ENCODE assay signal across 25 cellular contexts in the genomic region with DNA sequence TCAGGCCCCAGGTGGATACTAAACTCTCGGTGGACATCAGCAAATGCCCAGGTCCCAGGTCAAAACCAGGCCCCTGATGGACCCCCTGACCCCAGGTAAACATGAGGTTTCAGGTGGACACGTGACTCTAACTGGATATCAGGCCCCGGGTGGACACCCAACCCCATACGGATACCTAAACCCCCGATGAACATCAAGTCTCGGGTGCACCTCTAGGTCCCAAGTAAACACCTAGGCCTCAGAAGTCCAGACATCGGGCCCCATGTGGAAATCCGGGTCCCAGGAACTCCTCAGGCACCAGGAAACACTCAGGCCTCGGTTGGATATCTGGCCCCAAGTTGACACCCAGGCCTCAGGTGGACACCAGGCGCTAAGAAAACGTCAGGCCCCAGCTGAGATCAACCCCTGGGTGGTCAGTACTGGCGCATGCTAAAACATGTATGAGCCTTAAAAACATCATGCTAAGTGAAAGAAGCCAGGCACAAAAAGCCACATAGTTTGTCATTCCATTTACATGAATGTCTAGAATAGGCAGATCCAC.
"Had no signal": no experiment of that assay in that cellular context is flagged by ENCODE, and none has a peak within 500 bp of the region (broad histone marks: within the 10 kb centered on the region; RNA-seq: fewer than 3 reads in every experiment).

No MANE protein-coding gene starts in this region.

- H3K27ac Mint-ChIP-seq: naive thymus-derived CD4-positive, alpha-beta T cell; natural killer cell; nephron; neural progenitor cell; progenitor cell of endocrine pancreas; stimulated activated effector memory CD8-positive, alpha-beta T cell treated with anti-CD3 and anti-CD28 coated beads, Interleukin-12 subunit alpha, Interleukin-12 subunit beta, amount 100 ng/mL, for 72 hours; stimulated activated naive B cell treated with anti-CD40 and anti-IgM and Interleukin-4, amounts not matched to agents 10 μg/mL and 1 μg/mL and 100 μg/mL, for 72 hours; stimulated activated naive CD8-positive, alpha-beta T cell treated with anti-CD3 and anti-CD28 coated beads, Interleukin-15, Interleukin-2, amounts not matched to agents 100 ng/mL and 50 ng/mL, for 24 hours had no signal

- H3K4me3 Mint-ChIP-seq: naive thymus-derived CD4-positive, alpha-beta T cell; natural killer cell; nephron; neural progenitor cell; stimulated activated effector memory CD8-positive, alpha-beta T cell treated with anti-CD3 and anti-CD28 coated beads, Interleukin-12 subunit alpha, Interleukin-12 subunit beta, amount 100 ng/mL, for 72 hours; stimulated activated naive B cell treated with anti-CD40 and anti-IgM and Interleukin-4, amounts not matched to agents 10 μg/mL and 1 μg/mL and 100 μg/mL, for 72 hours; stimulated activated naive CD8-positive, alpha-beta T cell treated with anti-CD3 and anti-CD28 coated beads, Interleukin-15, Interleukin-2, amounts not matched to agents 100 ng/mL and 50 ng/mL, for 24 hours had no signal

- H3K4me1 Mint-ChIP-seq: natural killer cell; stimulated activated effector memory CD8-positive, alpha-beta T cell treated with anti-CD3 and anti-CD28 coated beads, Interleukin-12 subunit alpha, Interleukin-12 subunit beta, amount 100 ng/mL, for 72 hours had no signal

- ATAC-seq: naive thymus-derived CD4-positive, alpha-beta T cell; natural killer cell; pancreas; psoas muscle; right cardiac atrium; right lobe of liver; stimulated activated naive B cell treated with anti-CD40 and anti-IgM and Interleukin-4, amounts not matched to agents 10 μg/mL and 1 μg/mL and 100 μg/mL, for 72 hours; upper lobe of right lung had no signal

- DNase-seq: naive thymus-derived CD4-positive, alpha-beta T cell; natural killer cell; occipital lobe; pancreas; psoas muscle; right cardiac atrium; right lobe of liver; sigmoid colon; small intestine; stimulated activated CD4-positive, alpha-beta T cell treated with anti-CD3 and anti-CD28 coated beads, Interleukin-15, amount 100 ng/mL, for 24 hours; stimulated activated CD4-positive, alpha-beta T cell treated with anti-CD3 and anti-CD28 coated beads, Interleukin-2, amount 100 ng/mL, for 24 hours; stimulated activated CD4-positive, alpha-beta T cell treated with anti-CD3 and anti-CD28 coated beads, Interleukin-2, amount 100 ng/mL, for 48 hours; stimulated activated CD4-positive, alpha-beta T cell treated with anti-CD3 and anti-CD28 coated beads, Interleukin-4, amount 100 ng/mL, for 24 hours; stimulated activated naive B cell treated with anti-CD40 and anti-IgM and Interleukin-4, amounts not matched to agents 10 μg/mL and 1 μg/mL and 100 μg/mL, for 72 hours; stimulated activated naive CD4-positive, alpha-beta T cell treated with Interleukin-2 at 50 U/mL for 16 hours; stomach; thyroid gland; trophoblast cell; upper lobe of right lung; uterus had no signal

- H3K36me3 Mint-ChIP-seq: naive thymus-derived CD4-positive, alpha-beta T cell; natural killer cell; neural progenitor cell; stimulated activated effector memory CD8-positive, alpha-beta T cell treated with anti-CD3 and anti-CD28 coated beads, Interleukin-12 subunit alpha, Interleukin-12 subunit beta, amount 100 ng/mL, for 72 hours; stimulated activated naive B cell treated with anti-CD40 and anti-IgM and Interleukin-4, amounts not matched to agents 10 μg/mL and 1 μg/mL and 100 μg/mL, for 72 hours had no signal

- H3K9me3 Mint-ChIP-seq: naive thymus-derived CD4-positive, alpha-beta T cell; natural killer cell; nephron; neural progenitor cell; stimulated activated effector memory CD8-positive, alpha-beta T cell treated with anti-CD3 and anti-CD28 coated beads, Interleukin-12 subunit alpha, Interleukin-12 subunit beta, amount 100 ng/mL, for 72 hours; stimulated activated naive B cell treated with anti-CD40 and anti-IgM and Interleukin-4, amounts not matched to agents 10 μg/mL and 1 μg/mL and 100 μg/mL, for 72 hours; stimulated activated naive CD8-positive, alpha-beta T cell treated with anti-CD3 and anti-CD28 coated beads, Interleukin-15, Interleukin-2, amounts not matched to agents 100 ng/mL and 50 ng/mL, for 24 hours had no signal
